Comparison of ENCODE assay signal across 8 cellular contexts in genomic region chr17:19377602-19378415, GRCh38. TPM values are rescaled to one million over a fixed set of nuclear protein-coding genes. Genes with fewer than 3 reads are reported as not detected.
DNase-seq lines count a peak whose midpoint lies in the region; ATAC-seq and TF ChIP-seq lines count a peak whose summit lies in the region.

No MANE protein-coding gene starts in this region.

- H3K36me3 Mint-ChIP-seq in progenitor cell of endocrine pancreas (ENCODE audit: insufficient read depth), result peaks cover 10% of the 10 kb centered on the region

- peak overlapping the region; percentile 93 for H3K4me3 Mint-ChIP-seq in progenitor cell of endocrine pancreas (ENCODE audit: low read depth)

- intact Hi-C loops in left ventricle myocardium superior (cut with micrococcal nuclease), result no loop called here

- peak; percentile 89 to 95 for DNase-seq in NCI-H187 (lab: John Stamatoyannopoulos, UW)
- DNase-seq in T-helper 2 cell, result peak; percentile 82 to 99 (median 93)
- peak; percentile 94 to 100 (median 99) for DNase-seq in anterior cingulate cortex (lab: John Stamatoyannopoulos, UW)
- DNase-seq in left ventricle myocardium superior, result peak; percentile 99
- peak; percentile 99 for DNase-seq in progenitor cell of endocrine pancreas (ENCODE audit: low spot score, unreplicated experiment)
- peak; percentile 98 for DNase-seq in ureter (ENCODE audit: low spot score)

- ATAC-seq in GM18502 (IDR thresholded peaks at IDR 0.05; ENCODE audit: poor library complexity, unreplicated experiment) (peak; percentile 92), HG02943 (IDR thresholded peaks at IDR 0.05; ENCODE audit: low read depth, unreplicated experiment) (peak; percentile 86), left ventricle myocardium superior (peak; percentile 93)

- peak overlapping the region; percentile 96 for H3K27ac Mint-ChIP-seq in progenitor cell of endocrine pancreas

- no peak for TF ChIP-seq CTCF in progenitor cell of endocrine pancreas (IDR thresholded peaks at IDR 0.05; ENCODE audit: unreplicated experiment)

- no peaks in the 10 kb centered on the region for H3K27me3 Mint-ChIP-seq in progenitor cell of endocrine pancreas

- H3K4me1 Mint-ChIP-seq in progenitor cell of endocrine pancreas (ENCODE audit: low read depth), result peaks cover 14% of the 10 kb centered on the region

- no peaks in the 10 kb centered on the region for H3K9me3 Mint-ChIP-seq in progenitor cell of endocrine pancreas (ENCODE audit: low read depth)

RNA-seq across cellular contexts. Expression of gene MAPK7, which starts 0.5 kb away (rescaled TPM):
- total RNA-seq in left ventricle myocardium superior (10.7 TPM), progenitor cell of endocrine pancreas (39.0 and 41.8 TPM in 2 replicates), ureter (30.6 TPM)

RNA-seq across cellular contexts. Expression of gene MFAP4, which starts 9.2 kb away (rescaled TPM):
- total RNA-seq in left ventricle myocardium superior, result 34.8 TPM
- total RNA-seq in progenitor cell of endocrine pancreas, result 2.3 and 2.5 TPM in 2 replicates
- total RNA-seq in ureter, result 119 TPM

RNA-seq across cellular contexts. Expression of gene B9D1, which starts 15.3 kb away (rescaled TPM):
- total RNA-seq in left ventricle myocardium superior (5.9 TPM), progenitor cell of endocrine pancreas (27.3 and 29.9 TPM in 2 replicates), ureter (22.7 TPM)

RNA-seq across cellular contexts. Expression of gene RNF112, which starts 33.2 kb away (rescaled TPM):
- total RNA-seq in left ventricle myocardium superior, result 3.5 TPM
- 1.1 and 1.3 TPM in 2 replicates for total RNA-seq in progenitor cell of endocrine pancreas
- 20.7 TPM for total RNA-seq in ureter

Comparison
In these comparisons a context has a peak if more than half of its experiments do, and no peak if none do; other contexts are left out.
1. Peak in every context shown above with its lines: DNase-seq and ATAC-seq.
2. RNA of gene MFAP4, which starts 9.2 kb away (total RNA-seq): 119 TPM in ureter (single experiment) and 34.8 TPM in left ventricle myocardium superior (single experiment); 2.3 to 2.5 TPM in progenitor cell of endocrine pancreas; every median in the first group is over 10 times any median in the second.